In the genomic region with DNA sequence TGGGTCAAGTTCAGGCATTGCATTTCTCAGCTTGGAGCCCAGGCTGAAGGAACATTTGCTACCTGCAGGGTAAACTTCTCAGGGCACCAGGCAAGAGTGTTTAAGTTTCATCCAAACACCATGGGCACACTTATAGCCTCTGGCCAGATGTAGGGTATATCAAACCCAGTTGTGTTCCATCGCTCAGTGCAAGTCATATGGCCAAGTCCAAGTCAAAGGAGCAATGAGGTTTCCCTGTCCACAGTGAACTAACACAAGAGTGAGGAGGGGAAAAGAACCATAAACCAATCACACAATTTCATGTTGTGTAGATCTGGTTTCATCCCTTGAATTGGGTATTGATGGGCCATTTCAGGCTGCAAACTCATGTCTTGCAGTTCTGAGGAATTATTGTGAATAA, we compare ENCODE assay signal across 9 cellular contexts.
"Had no signal": no experiment of that assay in that cellular context is flagged by ENCODE, and none has a peak within 500 bp of the region (broad histone marks: within the 10 kb centered on the region; RNA-seq: fewer than 3 reads in every experiment).

No MANE protein-coding gene starts in this region.

- DNase-seq: GM23248, GOT3, H7, IMR-90, KG1 had no signal

- H3K36me3 ChIP-seq: HAP-1 had no signal

- H3K4me3 ChIP-seq: GM23248, HAP-1, K562 had no signal

- ATAC-seq: HCT116, K562 had no signal

- H3K9me3 ChIP-seq: HAP-1 had no signal

- H3K27ac ChIP-seq: GM23248 had no signal

- H3K9ac ChIP-seq: GM23248 had no signal

- FAIRE-seq: HTR-8/SVneo, K562 had no signal

- H3K4me1 ChIP-seq: HAP-1 had no signal
